ENCODE assay signal across 8 cellular contexts in the genomic region with DNA sequence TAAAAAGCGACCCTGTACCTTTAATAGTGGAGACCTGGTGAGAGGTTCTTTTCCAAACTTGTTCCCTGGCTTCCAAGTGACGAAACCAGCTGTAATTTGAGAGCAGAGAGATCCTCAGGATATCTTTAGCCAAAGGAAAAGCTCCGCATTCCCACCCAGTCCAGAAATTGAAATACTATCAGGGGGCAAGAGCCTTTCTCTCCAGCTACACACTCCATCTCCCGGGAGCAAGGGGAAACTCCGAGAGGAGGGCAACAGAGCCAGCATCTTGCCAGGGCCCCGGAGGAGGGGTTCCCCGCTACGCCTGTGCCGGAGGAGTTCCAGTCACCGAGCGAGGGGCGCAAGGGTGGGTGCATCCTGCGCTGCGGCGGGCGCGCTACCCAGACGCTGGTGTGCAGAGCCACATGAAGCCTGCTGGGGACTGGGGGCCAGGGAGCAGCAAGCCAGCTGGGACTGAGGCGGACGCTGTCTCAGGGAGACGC. TPM values are rescaled to one million over a fixed set of nuclear protein-coding genes. Genes with fewer than 3 reads are reported as not detected.
DNase-seq lines count a peak whose midpoint lies in the region; ATAC-seq and TF ChIP-seq lines count a peak whose summit lies in the region.

A gene (plus strand): TSS at position 148 of the 482 bp plus-strand sequence. CDS start 415 bp downstream, outside the sequence.

- CTCF ChIA-PET in Caco-2 (lab: Charles Lee) = interaction anchor here (0.7 kb wide), 1 partner anchor 669 kb away, joined by 7 read pairs; no protein-coding TSS in a partner anchor

- H3K36me3 Mint-ChIP-seq in Caco-2 (ENCODE audit: insufficient read depth, unreplicated experiment) = no peaks in the 10 kb centered on the region

- peak within 1 kb of the TSS in 1 of 2 donors; percentile 3 for H3K4me3 ChIP-seq in body of pancreas
- peak within 1 kb of the TSS; percentile 15 for H3K4me3 ChIP-seq in hepatocyte
- no peak within 1 kb of the TSS for H3K4me3 ChIP-seq in Caco-2 (ENCODE audit: low read depth, low read length)

- DNase-seq in ELF-1 (ENCODE audit: low read depth, low spot score) = peak; percentile 32
- peak; percentile 12 to 17 (median 16) for DNase-seq in body of pancreas
- DNase-seq in hepatocyte (ENCODE audit: low spot score) = peak; percentile 26
- DNase-seq in renal cortical epithelial cell (ENCODE audit: low read depth) = no peak
- no peak for DNase-seq in Caco-2
- no peak for DNase-seq in HT-29 (ENCODE audit: low spot score)

- intact Hi-C loops in body of pancreas (cut with DNase I) = no loop called here
- intact Hi-C loops in Caco-2 (cut with micrococcal nuclease; ENCODE audit: unreplicated experiment) = no loop called here

- H3K27me3 Mint-ChIP-seq in Caco-2 (ENCODE audit: insufficient read depth, unreplicated experiment) = peaks cover 2% of the 10 kb centered on the region

- no peaks in the 10 kb centered on the region for H3K27me3 ChIP-seq in body of pancreas
- H3K27me3 ChIP-seq in hepatocyte = no peaks in the 10 kb centered on the region
- H3K27me3 ChIP-seq in Caco-2 (replicated peaks; ENCODE audit: control insufficient read depth, insufficient read depth, low read length) = no peaks in the 10 kb centered on the region

- peak; percentile 59 for ATAC-seq in body of pancreas
- ATAC-seq in HG02970 (IDR thresholded peaks at IDR 0.05; ENCODE audit: low FRiP score, unreplicated experiment) = no peak
- no peak for ATAC-seq in HG02938 (IDR thresholded peaks at IDR 0.05; ENCODE audit: unreplicated experiment)

- H3K9me3 Mint-ChIP-seq in Caco-2 (ENCODE audit: unreplicated experiment) = no peaks in the 10 kb centered on the region

- H3K9me3 ChIP-seq in body of pancreas (no peaks in the 10 kb centered on the region), hepatocyte (ENCODE audit: low read depth) (no peaks in the 10 kb centered on the region), Caco-2 (no peaks in the 10 kb centered on the region)

- TF ChIP-seq POLR2A in body of pancreas (IDR thresholded peaks at IDR 0.05) = peak in 1 of 3 donors; percentile 18

- 0 to 4% methylated on average over 5 to 21 of the region's 21 CpGs for WGBS in body of pancreas, 2 donors
- WGBS in hepatocyte (ENCODE audit: low lambda C conversion rate, missing lambda C conversion rate) = 50% methylated on average over 21 of the region's 21 CpGs

- H3K4me1 ChIP-seq in body of pancreas (peaks cover 10% of the 10 kb centered on the region), hepatocyte (ENCODE audit: insufficient read depth) (peaks cover 8% of the 10 kb centered on the region), Caco-2 (no peaks in the 10 kb centered on the region)

- H3K27ac ChIP-seq in body of pancreas = peak within 1 kb of the TSS in 3 of 4 donors; percentile 25 to 56 (median 38)
- peak within 1 kb of the TSS; percentile 32 for H3K27ac ChIP-seq in hepatocyte

- H3K4me2 ChIP-seq in hepatocyte = peak within 1 kb of the TSS; percentile 69

- H3K79me2 ChIP-seq in hepatocyte = peaks cover 7% of the 10 kb centered on the region

- no peak within 1 kb of the TSS for H2AFZ ChIP-seq in hepatocyte

- no TSS peak for BruUV-seq in Caco-2 (replicated peaks; lab: Mats Ljungman, UMichigan)

- TF ChIP-seq CTCF in body of pancreas (IDR thresholded peaks at IDR 0.05) (no peak), hepatocyte (IDR thresholded peaks at IDR 0.05; ENCODE audit: poor library complexity) (no peak), Caco-2 (IDR thresholded peaks at IDR 0.05; ENCODE audit: insufficient read depth in 1 of 2, low read depth in 1 of 2, low read length in 1 of 2, severe bottlenecking in 1 of 2, unreplicated experiment in 1 of 2) (no peak)

- no peaks in the 10 kb centered on the region for H3K4me1 Mint-ChIP-seq in Caco-2 (ENCODE audit: low read depth, unreplicated experiment)

- no peak within 1 kb of the TSS for H3K27ac Mint-ChIP-seq in Caco-2 (ENCODE audit: unreplicated experiment)

- no peaks in the 10 kb centered on the region for H4K20me1 ChIP-seq in hepatocyte (ENCODE audit: insufficient read depth, poor library complexity, severe bottlenecking)

- H3K9me2 ChIP-seq in hepatocyte (replicated peaks; ENCODE audit: insufficient read depth) = no peaks in the 10 kb centered on the region

- no peaks in the 10 kb centered on the region for H3K36me3 ChIP-seq in body of pancreas (replicated peaks in 1 of 2; ENCODE audit: insufficient read depth in 1 of 2, low read depth in 2 of 2)
- H3K36me3 ChIP-seq in hepatocyte (replicated peaks; ENCODE audit: insufficient read depth, low read depth) = no peaks in the 10 kb centered on the region
- H3K36me3 ChIP-seq in Caco-2 (ENCODE audit: control insufficient read depth, insufficient read depth, low read length) = no peaks in the 10 kb centered on the region

- no peak within 1 kb of the TSS for H3K4me3 Mint-ChIP-seq in Caco-2 (ENCODE audit: unreplicated experiment)

- POLR2A ChIA-PET in Caco-2 (lab: Charles Lee) = no interaction called here

RNA-seq across cellular contexts. Expression of the gene that starts here (rescaled TPM):
- total RNA-seq in body of pancreas (10 to 100 TPM in 1 of 2 donors, 1 to 10 TPM in 1; 9.6 to 10.5 TPM), hepatocyte (29.9 and 36.7 TPM in 2 replicates), renal cortical epithelial cell (7.8 and 24.5 TPM in 2 replicates), Caco-2 (2022) (0.16 TPM in 1 of 2 replicates, not detected in the other)
- 25.2 and 36.5 TPM in 2 replicates for polyA plus RNA-seq in hepatocyte
- not detected in 2 replicates for total RNA-seq in HT-29 (2014; rRNA removed; shearing (Covaris generic))

Comparison
In these comparisons a context has a peak if more than half of its experiments do, and no peak if none do; other contexts are left out.
1. DNase-seq: peak in ELF-1 (single experiment), body of pancreas (4 of 4) and hepatocyte (single experiment); none in renal cortical epithelial cell (single experiment), Caco-2 (0 of 2) and HT-29 (single experiment).